1 cellular context compared by ENCODE assay signal in the genomic region with DNA sequence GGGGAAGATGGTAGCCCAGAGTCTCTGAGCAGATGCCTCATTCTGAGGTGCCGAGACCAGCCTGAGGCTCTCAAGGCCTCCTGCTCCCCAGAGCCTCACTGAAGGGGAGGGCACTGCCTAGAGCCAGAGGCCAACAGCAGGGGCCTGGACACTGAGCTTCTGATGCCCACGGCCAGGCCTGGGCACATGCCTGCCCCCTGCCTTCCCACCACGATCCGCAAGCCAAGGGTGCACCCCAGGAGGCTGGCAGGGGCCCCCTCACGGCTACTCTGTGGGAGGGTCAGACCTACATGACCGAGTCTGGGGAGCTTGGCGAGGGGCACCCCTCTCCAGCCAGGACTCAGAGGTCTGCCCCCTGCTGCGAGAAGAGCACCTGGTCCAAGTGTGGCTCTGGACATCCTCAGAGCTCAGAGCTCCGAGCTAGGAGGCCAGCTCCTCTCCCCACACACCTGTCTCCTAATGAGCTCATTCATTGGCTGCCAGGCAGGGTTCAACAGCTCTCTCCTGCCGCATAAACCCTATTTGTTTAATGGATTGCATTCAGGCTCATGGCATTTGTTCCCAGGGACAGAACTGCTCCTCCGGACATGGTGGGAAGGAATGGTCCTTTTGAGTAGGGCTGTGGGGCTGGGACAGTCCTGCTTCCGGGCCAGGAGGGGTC.
TF ChIP-seq lines count a peak whose summit lies in the region.

No MANE protein-coding gene starts in this region.

TF ChIP-seq in K562, 482 proteins besides CTCF, POLR2A, EP300 and RAD21:
- TF ChIP-seq CBX1 (IDR thresholded peaks at IDR 0.05; ENCODE audit: low read depth) (no peak), MEIS2 (IDR thresholded peaks at IDR 0.05; ENCODE audit: partially characterized antibody) (peak; percentile 7)
